ENCODE assay signal across 8 cellular contexts in the genomic region with DNA sequence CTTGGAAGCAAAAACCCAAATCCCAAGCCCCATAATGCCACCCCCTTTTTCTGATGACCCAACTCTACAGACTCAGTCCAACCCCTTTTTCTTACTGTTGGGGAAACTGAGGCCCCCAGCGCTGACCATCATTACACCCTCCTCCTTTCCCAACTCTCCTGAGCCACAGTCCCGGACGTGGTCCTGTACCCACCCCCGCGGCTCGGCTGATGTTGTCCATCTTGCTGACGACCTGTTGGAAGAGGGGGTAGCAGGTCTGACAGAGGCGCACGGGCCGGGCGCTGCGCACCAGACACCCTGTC. TPM values are rescaled to one million over a fixed set of nuclear protein-coding genes. Genes with fewer than 3 reads are reported as not detected.
DNase-seq lines count a peak whose midpoint lies in the region; ATAC-seq, FAIRE-seq and TF ChIP-seq lines count a peak whose summit lies in the region.

No MANE protein-coding gene starts in this region.

- BruUV-seq in PC-3 (replicated peaks; lab: Mats Ljungman, UMichigan): no TSS peak

- peaks cover 5% of the 10 kb centered on the region for H3K27me3 Mint-ChIP-seq in neural progenitor cell (ENCODE audit: insufficient read depth, low read depth)

- no peaks in the 10 kb centered on the region for H3K9me3 Mint-ChIP-seq in neural progenitor cell

- H3K36me3 ChIP-seq in PC-3 (ENCODE audit: low read depth, low read length) (no peaks in the 10 kb centered on the region), neural progenitor cell (no peaks in the 10 kb centered on the region)

- peak overlapping the region; percentile 87 for H2AFZ ChIP-seq in PC-3 (ENCODE audit: low read length)
- H2AFZ ChIP-seq in neural progenitor cell (replicated peaks): peak overlapping the region; percentile 71

- peak; percentile 69; the same call in 1 of the 2 replicates for ATAC-seq in PC-3

- TF ChIP-seq CTCF in PC-3 (conservative IDR thresholded peaks at IDR 0.05; ENCODE audit: low read depth, low read length) (no peak), epithelial cell of esophagus (IDR thresholded peaks at IDR 0.05; ENCODE audit: insufficient read depth, low read depth, low read length, missing control alignments) (no peak), neural progenitor cell (IDR thresholded peaks at IDR 0.05) (no peak)

- peak overlapping the region; percentile 89 for H3K4me3 Mint-ChIP-seq in neural progenitor cell

- peaks cover 16% of the 10 kb centered on the region for H3K4me1 Mint-ChIP-seq in neural progenitor cell

- H4K20me1 ChIP-seq in PC-3 (ENCODE audit: low read length): no peaks in the 10 kb centered on the region
- H4K20me1 ChIP-seq in neural progenitor cell (ENCODE audit: low read depth): no peaks in the 10 kb centered on the region

- FAIRE-seq in H54 (lab: Jason Lieb, UNC): no peak

- intact Hi-C loops in PC-3 (cut with micrococcal nuclease): no loop called here

- H3K79me2 ChIP-seq in PC-3 (ENCODE audit: low read length) (peaks cover 12% of the 10 kb centered on the region), neural progenitor cell (ENCODE audit: low read depth) (no peaks in the 10 kb centered on the region)

- POLR2A ChIA-PET in PC-3 (lab: Charles Lee; ENCODE audit: unreplicated experiment): no interaction called here

- H3F3A ChIP-seq in PC-3 (ENCODE audit: low read length, unreplicated experiment) (no peaks in the 10 kb centered on the region), neural progenitor cell (ENCODE audit: low read depth) (peaks cover 14% of the 10 kb centered on the region)

- no peak for TF ChIP-seq POLR2A in H54 (IDR thresholded peaks at IDR 0.05; ENCODE audit: low read depth, low read length)

- no peaks in the 10 kb centered on the region for H3K9me3 ChIP-seq in PC-3 (ENCODE audit: low read length)
- no peaks in the 10 kb centered on the region for H3K9me3 ChIP-seq in neural progenitor cell (ENCODE audit: low read depth)

- CTCF ChIA-PET in PC-3 (lab: Charles Lee): no interaction called here

- peak overlapping the region; percentile 82 for H3K4me3 ChIP-seq in PC-3 (ENCODE audit: low read length)
- H3K4me3 ChIP-seq in epithelial cell of esophagus (ENCODE audit: low read length): peak overlapping the region; percentile 87
- H3K4me3 ChIP-seq in neural progenitor cell: peak overlapping the region; percentile 71

- H3K9ac ChIP-seq in PC-3 (ENCODE audit: low read length) (peak overlapping the region; percentile 67), neural progenitor cell (no peak overlapping the region)

- no peaks in the 10 kb centered on the region for H3K9me2 ChIP-seq in PC-3 (replicated peaks; ENCODE audit: low read length)

- peak overlapping the region; percentile 63 for H3K27ac Mint-ChIP-seq in neural progenitor cell

- H3K36me3 Mint-ChIP-seq in neural progenitor cell: no peaks in the 10 kb centered on the region

- H3K27ac ChIP-seq in PC-3 (ENCODE audit: low read length) (no peak overlapping the region), neural progenitor cell (no peak overlapping the region)

- H3K4me1 ChIP-seq in PC-3 (ENCODE audit: insufficient read depth, low read length) (no peaks in the 10 kb centered on the region; the same call in 1 of the 2 replicates), neural progenitor cell (no peaks in the 10 kb centered on the region)

- H3K27me3 ChIP-seq in PC-3 (ENCODE audit: low read length) (no peaks in the 10 kb centered on the region), neural progenitor cell (peaks cover 15% of the 10 kb centered on the region)

- H3K4me2 ChIP-seq in PC-3 (ENCODE audit: low read length): peak overlapping the region; percentile 93
- peak overlapping the region; percentile 80 for H3K4me2 ChIP-seq in neural progenitor cell

- DNase-seq in D341Med (ENCODE audit: low spot score) (peak; percentile 73), H54 (ENCODE audit: insufficient read length, low spot score) (peak; percentile 15), PC-3 (no peak), epithelial cell of esophagus (ENCODE audit: low read depth) (peak; percentile 51), neural progenitor cell (ENCODE audit: low spot score) (no peak), NCI-H1048 (lab: John Stamatoyannopoulos, UW) (no peak), kidney tubule cell (ENCODE audit: low spot score) (no peak), T-helper 9 cell (no peak)

RNA-seq across cellular contexts. Expression of a gene that starts 0.5 kb away (rescaled TPM):
- 12.4 and 13.5 TPM in 2 replicates for total RNA-seq in PC-3 (2014; rRNA removed)
- 18.0 and 42.8 TPM in 2 replicates for total RNA-seq in neural progenitor cell (ENCODE audit: low replicate concordance)

Comparison
In these comparisons a context has a peak if more than half of its experiments do, and no peak if none do; other contexts are left out.
1. DNase-seq: peak in D341Med (single experiment), H54 (single experiment) and epithelial cell of esophagus (single experiment); none in PC-3 (single experiment), neural progenitor cell (single experiment), NCI-H1048 (single experiment), kidney tubule cell (single experiment) and T-helper 9 cell (single experiment).
2. Peak in every context shown above with its lines, with median percentiles within 50 percentile points of each other: H3K4me3 ChIP-seq.